ENCODE assay signal across 8 cellular contexts in the genomic region with DNA sequence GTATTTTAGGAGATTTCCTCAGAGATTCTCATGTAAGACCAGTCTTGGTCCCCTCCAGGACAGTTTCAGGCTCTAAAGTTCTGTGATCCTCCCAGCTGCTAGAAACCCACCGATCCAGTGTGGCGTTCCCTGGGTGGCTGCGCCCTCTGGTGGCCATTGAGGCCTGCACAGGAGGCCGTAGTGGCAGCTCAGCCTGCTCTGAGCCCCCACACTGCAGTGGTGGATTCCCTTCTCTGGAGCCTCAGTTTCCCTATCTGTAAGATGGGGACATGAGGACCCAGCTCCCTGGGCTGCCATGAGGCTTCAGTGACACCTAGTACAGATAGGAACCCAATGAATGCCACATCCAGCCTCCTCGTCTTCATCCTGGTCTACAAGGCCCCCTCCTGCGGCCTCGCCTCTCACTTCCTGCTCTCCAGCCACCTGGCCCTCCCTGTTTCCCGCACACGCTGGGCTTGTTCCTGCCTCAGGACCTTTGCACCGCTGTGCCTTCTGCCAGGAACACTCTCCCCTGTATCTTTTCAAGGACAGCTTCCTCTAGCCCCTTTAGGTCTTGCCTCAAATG. TPM values are rescaled to one million over a fixed set of nuclear protein-coding genes. Genes with fewer than 3 reads are reported as not detected.
DNase-seq lines count a peak whose midpoint lies in the region; ATAC-seq and TF ChIP-seq lines count a peak whose summit lies in the region.

No MANE protein-coding gene starts in this region.

- H3K4me3 ChIP-seq in psoas muscle (no peak overlapping the region), aorta (ENCODE audit: low read length in 2 of 2) (no peak overlapping the region)

- ATAC-seq in SK-N-SH treated with all-trans-retinoic acid at 6 μM for 48 hours (peak; percentile 97), Right ventricle myocardium inferior (peak; percentile 76), psoas muscle (peak; percentile 81 to 96 (median 87)), aorta (ENCODE audit: low FRiP score) (peak; percentile 77)

- H3K27me3 ChIP-seq in psoas muscle (ENCODE audit: insufficient read depth in 3 of 3, low read length in 2 of 3) (no peaks in the 10 kb centered on the region), aorta (ENCODE audit: control insufficient read depth in 1 of 2, insufficient read depth in 2 of 2, low read length in 1 of 2) (no peaks in the 10 kb centered on the region)

- intact Hi-C loops in Right ventricle myocardium inferior (cut with DNase I) = loop anchor here (2.0 to 5.0 kb wide), 4 partner anchors 43 to 219 kb away; a partner anchor contains a TSS
- intact Hi-C loops in psoas muscle (cut with DNase I) = loop anchor here (2.0 to 5.0 kb wide), 5 partner anchors 43 to 219 kb away; no protein-coding TSS in a partner anchor
- intact Hi-C loops in aorta (cut with DNase I) = loop anchor here (2.0 to 5.0 kb wide), 4 partner anchors 57 to 218 kb away; a partner anchor contains a TSS

- in situ Hi-C loops in ACHN (cut with HindIII; ENCODE audit: low pct_ligation_motif_present, low pct_unique_long_range_greater_than_20kb, low sequenced_read_pairs) = no loop called here

- WGBS in psoas muscle, 3 donors = 35 to 40% (median 39%) methylated on average over 10 of the region's 10 CpGs
- 41% methylated on average over 10 of the region's 10 CpGs for WGBS in aorta, 2 donors

- H3K9me3 ChIP-seq in psoas muscle = no peaks in the 10 kb centered on the region
- no peaks in the 10 kb centered on the region for H3K9me3 ChIP-seq in aorta (ENCODE audit: control insufficient read depth, low read length)

- TF ChIP-seq CTCF in GM12874 (IDR thresholded peaks at IDR 0.05; ENCODE audit: insufficient read depth, low read depth, low read length) (peak; percentile 98), psoas muscle (IDR thresholded peaks at IDR 0.05) (peak; percentile 97)

- H3K27ac ChIP-seq in psoas muscle = no peak overlapping the region
- H3K27ac ChIP-seq in aorta (ENCODE audit: low read depth in 1 of 2, low read length in 2 of 2) = no peak overlapping the region

- peak; percentile 79 for DNase-seq in ACHN
- DNase-seq in HK-2 (ENCODE audit: unreplicated experiment) = peak; percentile 75
- peak; percentile 82 for DNase-seq in activated naive CD4-positive, alpha-beta T cell treated with anti-CD3 and anti-CD28 coated beads, Interleukin-2, amount 50 U/mL, for 16 hours
- peak; percentile 90 for DNase-seq in Right ventricle myocardium inferior (ENCODE audit: missing footprints)
- DNase-seq in psoas muscle = peak; percentile 80 to 88
- peak; percentile 80 to 94 for DNase-seq in aorta

- H3K4me1 ChIP-seq in psoas muscle = no peaks in the 10 kb centered on the region
- no peaks in the 10 kb centered on the region for H3K4me1 ChIP-seq in aorta (ENCODE audit: control insufficient read depth in 1 of 2, insufficient read depth in 2 of 2, low read length in 2 of 2)

- H3K36me3 ChIP-seq in psoas muscle (ENCODE audit: insufficient read depth in 1 of 2, low read depth in 1 of 2) (peaks cover 0 to 10% of the 10 kb centered on the region in 2 donors), aorta (ENCODE audit: control insufficient read depth in 1 of 2, insufficient read depth in 2 of 2, low read length in 1 of 2) (no peaks in the 10 kb centered on the region)

TF ChIP-seq in SK-N-SH treated with all-trans-retinoic acid at 6 μM for 48 hours, 23 proteins besides CTCF, POLR2A, EP300 and RAD21:
- TF ChIP-seq SNAI2 (CRISPR knock-in tag; IDR thresholded peaks at IDR 0.05) (no peak), ZFP30 (CRISPR knock-in tag; IDR thresholded peaks at IDR 0.05) (no peak), ZFP3 (CRISPR knock-in tag; IDR thresholded peaks at IDR 0.05) (no peak), GLIS3 (CRISPR knock-in tag; IDR thresholded peaks at IDR 0.05) (no peak), ZNF8 (CRISPR knock-in tag; IDR thresholded peaks at IDR 0.05) (no peak), OSR1 (CRISPR knock-in tag; IDR thresholded peaks at IDR 0.05) (no peak)
TF ChIP-seq in SK-N-SH treated with all-trans-retinoic acid at 6 μM for 48 hours: peak in this region for 0.

RNA-seq across cellular contexts. Expression of a gene that starts 16.5 kb away (rescaled TPM):
- total RNA-seq in Right ventricle myocardium inferior (10.9 TPM), psoas muscle (1 to 10 TPM; 1.2 to 2.4 (median 1.9) TPM), aorta (10 to 100 TPM; 15.3 to 21.9 TPM)
- polyA plus RNA-seq in psoas muscle (1 to 10 TPM in 2 of 3 donors, under 1 TPM in 1; 0.95 to 2.1 (median 1.2) TPM), aorta (10 to 100 TPM; 12.9 to 14.1 TPM)

RNA-seq across cellular contexts. Expression of a gene that starts 22.6 kb away (rescaled TPM):
- 0.32 TPM for total RNA-seq in Right ventricle myocardium inferior
- under 1 TPM in 3 of 4 donors, not detected in 1; 0.11 to 0.37 (median 0.19) TPM for total RNA-seq in psoas muscle
- under 1 TPM in 1 of 3 donors, not detected in 2; 0.05 TPM for polyA plus RNA-seq in psoas muscle
- total RNA-seq in aorta = under 1 TPM; 0.26 to 0.69 TPM
- under 1 TPM in 1 of 2 donors, not detected in 1; 0.63 TPM for polyA plus RNA-seq in aorta

RNA-seq across cellular contexts. Expression of a gene that starts 33.6 kb away (rescaled TPM):
- total RNA-seq in Right ventricle myocardium inferior (8.4 TPM), psoas muscle (1 to 10 TPM; 1.5 to 4.3 (median 2.4) TPM), aorta (10 to 100 TPM; 35.5 to 44.5 TPM)
- polyA plus RNA-seq in psoas muscle (1 to 10 TPM; 1.3 to 2.2 (median 1.5) TPM), aorta (10 to 100 TPM; 26.4 to 54.1 TPM)

RNA-seq across cellular contexts. Expression of a gene that starts 57.4 kb away (rescaled TPM):
- 37.1 TPM for total RNA-seq in Right ventricle myocardium inferior
- 10 to 100 TPM; 48.7 to 60.1 (median 53.1) TPM for total RNA-seq in psoas muscle
- 10 to 100 TPM; 45.1 to 97.1 (median 61.7) TPM for polyA plus RNA-seq in psoas muscle
- 10 to 100 TPM; 43.8 to 49.7 TPM for total RNA-seq in aorta
- 10 to 100 TPM; 49.3 to 55.3 TPM for polyA plus RNA-seq in aorta
